In genomic region chr1:91499904-91500755, GRCh38 we compare ENCODE assay signal across 8 cellular contexts. TPM values are rescaled to one million over a fixed set of nuclear protein-coding genes. Genes with fewer than 3 reads are reported as not detected.
DNase-seq lines count a peak whose midpoint lies in the region; ATAC-seq and TF ChIP-seq lines count a peak whose summit lies in the region.

No MANE protein-coding gene starts in this region.

- H3K36me3 ChIP-seq in Loucy (ENCODE audit: insufficient read depth, low read length) (no peaks in the 10 kb centered on the region), neural progenitor cell (no peaks in the 10 kb centered on the region)

- H3K9me2 ChIP-seq in Loucy (replicated peaks; ENCODE audit: low read depth, low read length), result no peaks in the 10 kb centered on the region

- TF ChIP-seq CTCF in GM12864 (IDR thresholded peaks at IDR 0.05; ENCODE audit: low read depth, low read length, missing control alignments), result no peak
- no peak for TF ChIP-seq CTCF in Loucy (conservative IDR thresholded peaks at IDR 0.05; ENCODE audit: low read length)
- TF ChIP-seq CTCF in neural progenitor cell (IDR thresholded peaks at IDR 0.05), result no peak

- H4K20me1 ChIP-seq in Loucy (ENCODE audit: insufficient read depth, low read length, poor library complexity, severe bottlenecking) (peaks cover 32% of the 10 kb centered on the region), neural progenitor cell (ENCODE audit: low read depth) (peaks cover 27% of the 10 kb centered on the region)

- H3K4me1 ChIP-seq in Loucy (ENCODE audit: insufficient read depth, low read length, poor library complexity, severe bottlenecking) (peaks cover 42% of the 10 kb centered on the region), neural progenitor cell (peaks cover 32% of the 10 kb centered on the region)

- H3K27ac ChIP-seq in cingulate gyrus (ENCODE audit: low read depth, low read length), result peak overlapping the region; percentile 94
- H3K27ac ChIP-seq in neural progenitor cell, result no peak overlapping the region

- H3F3A ChIP-seq in Loucy (ENCODE audit: low read depth) (no peaks in the 10 kb centered on the region), neural progenitor cell (ENCODE audit: low read depth) (peaks cover 33% of the 10 kb centered on the region)

- peaks cover 4% of the 10 kb centered on the region for H3K36me3 Mint-ChIP-seq in neural progenitor cell

- DNase-seq in GM12864 (ENCODE audit: low read depth), result no peak
- peak; percentile 3 for DNase-seq in neural progenitor cell (ENCODE audit: low spot score)
- no peak for DNase-seq in putamen (ENCODE audit: low spot score)
- DNase-seq in SW480 (ENCODE audit: low spot score), result no peak
- no peak for DNase-seq in NCI-H1417 treated with DMSO at 0.1 percent for 48 hours (lab: John Stamatoyannopoulos, UW)

- H3K4me2 ChIP-seq in Loucy (ENCODE audit: low read depth, low read length, poor library complexity, severe bottlenecking) (peak overlapping the region; percentile 72), neural progenitor cell (peak overlapping the region; percentile 86)

- H3K4me3 ChIP-seq in GM12864 (ENCODE audit: low read depth, low read length) (peak overlapping the region; percentile 99), Loucy (ENCODE audit: low read length, poor library complexity, severe bottlenecking) (peak overlapping the region; percentile 84), neural progenitor cell (peak overlapping the region; percentile 71)

- H3K4me3 Mint-ChIP-seq in neural progenitor cell, result no peak overlapping the region

- peak; percentile 5 for ATAC-seq in GM21737 (IDR thresholded peaks at IDR 0.05; ENCODE audit: unreplicated experiment)

- H3K9ac ChIP-seq in Loucy (ENCODE audit: low read depth, low read length, poor library complexity, severe bottlenecking) (peak overlapping the region; percentile 76), neural progenitor cell (peak overlapping the region; percentile 77)

- H3K79me2 ChIP-seq in Loucy (ENCODE audit: insufficient read depth, low read length) (peaks cover 41% of the 10 kb centered on the region), neural progenitor cell (ENCODE audit: low read depth) (peaks cover 38% of the 10 kb centered on the region)

- H3K4me1 Mint-ChIP-seq in neural progenitor cell, result peaks cover 19% of the 10 kb centered on the region

- H2AFZ ChIP-seq in Loucy (ENCODE audit: low read length) (peak overlapping the region; percentile 95), neural progenitor cell (replicated peaks) (peak overlapping the region; percentile 95)

- H3K9me3 Mint-ChIP-seq in neural progenitor cell, result no peaks in the 10 kb centered on the region

- H3K27ac Mint-ChIP-seq in neural progenitor cell, result no peak overlapping the region

- H3K27me3 Mint-ChIP-seq in neural progenitor cell (ENCODE audit: insufficient read depth, low read depth), result no peaks in the 10 kb centered on the region

- no peaks in the 10 kb centered on the region for H3K9me3 ChIP-seq in Loucy (ENCODE audit: insufficient read depth, low read depth, low read length)
- H3K9me3 ChIP-seq in neural progenitor cell (ENCODE audit: low read depth), result no peaks in the 10 kb centered on the region

- no peaks in the 10 kb centered on the region for H3K27me3 ChIP-seq in Loucy (ENCODE audit: insufficient read depth, low read length, poor library complexity, severe bottlenecking)
- no peaks in the 10 kb centered on the region for H3K27me3 ChIP-seq in neural progenitor cell

RNA-seq across cellular contexts. Expression of gene CDC7, which starts 0.5 kb away (rescaled TPM):
- total RNA-seq in neural progenitor cell (ENCODE audit: low replicate concordance), result 90.8 and 156 TPM in 2 replicates
